Comparison of ENCODE assay signal across 8 cellular contexts in the genomic region with DNA sequence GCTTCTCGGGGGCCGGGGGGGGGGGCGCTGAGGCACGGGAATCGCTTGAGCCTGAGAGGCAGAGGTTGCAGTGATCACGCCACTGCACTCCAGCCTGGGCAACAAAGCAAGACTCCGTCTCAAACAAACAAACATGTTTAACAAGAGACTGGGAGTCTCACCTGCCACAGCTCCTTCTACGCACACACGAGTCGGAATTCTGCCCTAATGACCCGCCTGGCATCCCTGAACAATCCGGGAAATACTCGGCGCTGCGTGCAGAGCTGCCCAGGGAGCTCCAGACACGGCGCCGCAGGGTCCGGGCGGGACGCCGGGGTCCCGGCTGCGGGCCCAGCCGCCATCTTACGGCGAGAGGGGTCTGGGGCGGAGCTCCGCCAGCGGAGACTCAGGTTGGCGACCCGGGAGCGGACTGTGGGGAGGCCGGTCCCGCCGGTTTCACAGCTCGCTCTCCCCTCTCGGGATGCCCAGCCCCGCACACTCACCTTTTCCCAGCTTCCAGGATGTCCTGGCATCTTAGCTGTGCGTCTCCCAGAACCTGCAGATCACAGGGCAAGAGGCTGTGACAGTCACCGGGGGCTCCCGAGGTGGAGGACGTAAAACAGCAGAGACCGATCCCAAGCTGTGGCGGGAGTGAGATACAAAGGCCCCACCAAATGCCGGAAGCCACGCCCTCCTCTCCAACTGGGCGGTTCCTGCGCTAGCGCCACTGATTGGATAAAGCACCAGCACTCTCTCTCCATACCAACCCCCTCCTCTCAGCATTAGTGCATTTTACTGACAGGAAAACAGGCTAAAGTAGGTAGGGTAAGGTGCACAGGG. TPM values are rescaled to one million over a fixed set of nuclear protein-coding genes. Genes with fewer than 3 reads are reported as not detected.
DNase-seq lines count a peak whose midpoint lies in the region; ATAC-seq and TF ChIP-seq lines count a peak whose summit lies in the region.

No MANE protein-coding gene starts in this region.

- peak; percentile 99 for ATAC-seq in GM19324 (IDR thresholded peaks at IDR 0.05; ENCODE audit: low FRiP score, unreplicated experiment)
- peak; percentile 99 for ATAC-seq in HG03520 (IDR thresholded peaks at IDR 0.05; ENCODE audit: unreplicated experiment)

- no peaks in the 10 kb centered on the region for H3K9me3 ChIP-seq in effector memory CD4-positive, alpha-beta T cell (ENCODE audit: control insufficient read depth, low read length)

- TF ChIP-seq CTCF in BJ (IDR thresholded peaks at IDR 0.05; ENCODE audit: insufficient read depth, low read depth, low read length), result 0 out of 2 replicates have a peak, but pooled peaks have one; percentile 13

- no peaks in the 10 kb centered on the region for H3K4me1 ChIP-seq in effector memory CD4-positive, alpha-beta T cell (ENCODE audit: control insufficient read depth, insufficient read depth, low read length, poor library complexity, severe bottlenecking)

- no peaks in the 10 kb centered on the region for H3K27me3 ChIP-seq in BJ (ENCODE audit: control insufficient read depth, insufficient read depth, low read length)
- no peaks in the 10 kb centered on the region for H3K27me3 ChIP-seq in effector memory CD4-positive, alpha-beta T cell (replicated peaks; ENCODE audit: control insufficient read depth, insufficient read depth, low read length, poor library complexity, severe bottlenecking)

- peak overlapping the region; percentile 90 for H3K27ac ChIP-seq in effector memory CD4-positive, alpha-beta T cell (ENCODE audit: insufficient read depth, low read length, poor library complexity, severe bottlenecking)

- peaks cover 2% of the 10 kb centered on the region for H3K36me3 ChIP-seq in BJ (ENCODE audit: control insufficient read depth, insufficient read depth, low read length)
- H3K36me3 ChIP-seq in effector memory CD4-positive, alpha-beta T cell (ENCODE audit: control insufficient read depth, insufficient read depth, low read length), result no peaks in the 10 kb centered on the region

- CTCF ChIA-PET in BJ (lab: Yijun Ruan, JAX), result interaction anchor here (0.8 kb wide), 1 partner anchor 37 kb away, joined by 3 read pairs; no protein-coding TSS in a partner anchor

- H3K4me3 ChIP-seq in BJ (ENCODE audit: low read depth, low read length), result peak overlapping the region; percentile 92
- H3K4me3 ChIP-seq in effector memory CD4-positive, alpha-beta T cell (ENCODE audit: insufficient read depth, low read depth, low read length, poor library complexity, severe bottlenecking), result peak overlapping the region; percentile 99

- POLR2A ChIA-PET in BJ (lab: Charles Lee), result no interaction called here

- DNase-seq in BJ (ENCODE audit: low read depth) (peak; percentile 50), NCI-H82 (lab: John Stamatoyannopoulos, UW) (peak; percentile 97), medulla oblongata (ENCODE audit: extremely low spot score) (peak; percentile 96)
- DNase-seq in activated CD8-positive, alpha-beta memory T cell treated with anti-CD3 and anti-CD28 coated beads for 24 hours, result peak; percentile 96
- peak; percentile 78 to 88 (median 85) for DNase-seq in effector memory CD4-positive, alpha-beta T cell
- peak; percentile 88 for DNase-seq in stimulated activated CD8-positive, alpha-beta memory T cell treated with anti-CD3 and anti-CD28 coated beads, Interleukin-12 subunit alpha, Interleukin-12 subunit beta, amount 100 ng/mL, for 1 hour (ENCODE audit: low read depth)

RNA-seq across cellular contexts. Expression of gene ZNF724, which starts 23.6 kb away (rescaled TPM):
- 1.0 and 1.3 TPM in 2 replicates for polyA plus RNA-seq in BJ (2011; rRNA removed)
- polyA minus RNA-seq in BJ (2011; rRNA and poly(A)+ RNA removed), result 4.0 and 7.2 TPM in 2 replicates

Comparison
In these comparisons a context has a peak if more than half of its experiments do, and no peak if none do; other contexts are left out.
1. Peak in every context shown above with its lines: DNase-seq, ATAC-seq, H3K4me3 ChIP-seq and H3K27ac ChIP-seq.